21 cellular contexts compared by ENCODE assay signal in genomic region chr5:160166973-160167622, GRCh38. TPM values are rescaled to one million over a fixed set of nuclear protein-coding genes. Genes with fewer than 3 reads are reported as not detected.
A peak's percentile ranks its signal among the peaks of the same experiment; 100 is the strongest.
DNase-seq lines count a peak whose midpoint lies in the region; ATAC-seq and TF ChIP-seq lines count a peak whose summit lies in the region.
"Had no signal": no experiment of that assay in that cellular context is flagged by ENCODE, and none has a peak within 500 bp of the region (broad histone marks: within the 10 kb centered on the region; RNA-seq: fewer than 3 reads in every experiment).

No MANE protein-coding gene starts in this region.

- POLR2A ChIA-PET in A673 (lab: Charles Lee; ENCODE audit: low non-redundant PET) (interaction anchor here (0.5 to 0.7 kb wide), 2 partner anchors 9 to 40 kb away, joined by 3 to 5 read pairs; no protein-coding TSS in a partner anchor), Panc1 (lab: Charles Lee) (no interaction called here)

- peaks cover 31% of the 10 kb centered on the region for H3K4me1 ChIP-seq in A673 (ENCODE audit: insufficient read depth, low read length, poor library complexity, severe bottlenecking)
- H3K4me1 ChIP-seq in Panc1 (ENCODE audit: control insufficient read depth, insufficient read depth, low read length) = peaks cover 24% of the 10 kb centered on the region
- H3K4me1 ChIP-seq in iPS-20b (ENCODE audit: insufficient read depth, low read length) = peaks cover 37% of the 10 kb centered on the region
- H3K4me1 ChIP-seq in GM23248 (ENCODE audit: insufficient read depth) = peaks cover 37% of the 10 kb centered on the region

- H3K27me3 Mint-ChIP-seq in chondrocyte (ENCODE audit: low read depth) = no peaks in the 10 kb centered on the region

- no peaks in the 10 kb centered on the region for H3K9me2 ChIP-seq in GM23248 (ENCODE audit: insufficient read depth)

- peaks cover 45% of the 10 kb centered on the region for H3K4me1 Mint-ChIP-seq in chondrocyte (ENCODE audit: low read depth)

- in situ Hi-C loops in Panc1 (cut with HindIII; ENCODE audit: low pct_unique_long_range_greater_than_20kb, low sequenced_read_pairs) = no loop called here
- in situ Hi-C loops in GM23248 (cut with MboI) = no loop called here

- no peaks in the 10 kb centered on the region for H4K20me1 ChIP-seq in GM23248 (ENCODE audit: insufficient read depth)

- WGBS in GM23248 (ENCODE audit: low coverage in 1 of 2, low lambda C conversion rate in 2 of 2, missing lambda C conversion rate in 2 of 2), 2 experiments = 82 to 83% methylated on average over 10 of the region's 10 CpGs

- H3K36me3 ChIP-seq in A673 (ENCODE audit: insufficient read depth, low read length, poor library complexity, severe bottlenecking) (no peaks in the 10 kb centered on the region), Panc1 (ENCODE audit: control insufficient read depth, insufficient read depth, low read length) (no peaks in the 10 kb centered on the region), iPS-20b (ENCODE audit: insufficient read depth, low read depth, low read length) (no peaks in the 10 kb centered on the region), GM23248 (ENCODE audit: low read depth) (no peaks in the 10 kb centered on the region)

- intact Hi-C loops in A673 (cut with micrococcal nuclease; ENCODE audit: unreplicated experiment) = no loop called here
- intact Hi-C loops in Panc1 (cut with micrococcal nuclease; ENCODE audit: unreplicated experiment) = no loop called here

- BruUV-seq in A673 (replicated peaks; lab: Mats Ljungman, UMichigan) (no TSS peak), Panc1 (replicated peaks; lab: Mats Ljungman, UMichigan) (no TSS peak)

- H3K9me3 ChIP-seq in A673 (ENCODE audit: low read depth, low read length, poor library complexity, severe bottlenecking) (no peaks in the 10 kb centered on the region), Panc1 (ENCODE audit: control insufficient read depth, insufficient read depth, low read depth, low read length) (no peaks in the 10 kb centered on the region), iPS-20b (ENCODE audit: insufficient read depth, low read depth, low read length) (no peaks in the 10 kb centered on the region), GM23248 (ENCODE audit: low read depth) (no peaks in the 10 kb centered on the region)
- H3K9me3 ChIP-seq: body of pancreas had no signal

- H3K79me2 ChIP-seq in GM23248 (ENCODE audit: insufficient read depth) = no peaks in the 10 kb centered on the region

- H2AFZ ChIP-seq in GM23248 = no peak overlapping the region

- H3K27me3 ChIP-seq in A673 (replicated peaks; ENCODE audit: insufficient read depth, low read depth, low read length, poor library complexity) (no peaks in the 10 kb centered on the region), Panc1 (ENCODE audit: control insufficient read depth, insufficient read depth, low read length) (no peaks in the 10 kb centered on the region), iPS-20b (ENCODE audit: insufficient read depth, low read length) (no peaks in the 10 kb centered on the region), GM23248 (replicated peaks; ENCODE audit: insufficient read depth) (no peaks in the 10 kb centered on the region)
- H3K27me3 ChIP-seq: body of pancreas, dorsolateral prefrontal cortex had no signal

- DNase-seq in A673 (ENCODE audit: low spot score) = peak; percentile 75
- no peak for DNase-seq in Panc1 (ENCODE audit: low read depth, low spot score)
- no peak for DNase-seq in chondrocyte (ENCODE audit: low spot score)
- DNase-seq in NCI-H510A (lab: John Stamatoyannopoulos, UW) = no peak
- DNase-seq in GM23248 = no peak
- DNase-seq in GDM1 (lab: John Stamatoyannopoulos, UW) = no peak
- no peak for DNase-seq in activated T-cell treated with anti-CD3 and anti-CD28 coated beads, Interleukin-2, amount 50 U/mL, for 48 hours
- DNase-seq: activated CD4-positive, alpha-beta T cell treated with anti-CD3 and anti-CD28 coated beads, Interleukin-2, amount 50 U/mL, for 4 hours; activated naive CD4-positive, alpha-beta T cell treated with anti-CD3 and anti-CD28 coated beads, Interleukin-2, amount 10 ng/mL, durations not matched to agents 7 days and 5 days; body of pancreas; dorsolateral prefrontal cortex; head of caudate nucleus; kidney glomerular epithelial cell; NCI-H2227 treated with DMSO at 0.1 percent for 48 hours; NK-92 treated with Interleukin-12 subunit alpha and Interleukin-12 subunit beta, amount 100 ng/mL, for 24 hours; T-cell had no signal

- H3K9ac ChIP-seq in iPS-20b (ENCODE audit: low read depth, low read length) (peak overlapping the region; percentile 87), GM23248 (no peak overlapping the region)

- no peak overlapping the region for H3K4me2 ChIP-seq in GM23248 (ENCODE audit: unreplicated experiment)

- no peak for TF ChIP-seq CTCF in A673 (conservative IDR thresholded peaks at IDR 0.05; ENCODE audit: low read depth, low read length)
- TF ChIP-seq CTCF in Panc1 (IDR thresholded peaks at IDR 0.05) = no peak
- TF ChIP-seq CTCF in chondrocyte (IDR thresholded peaks at IDR 0.05) = no peak

- ATAC-seq in Panc1 = no peak
- ATAC-seq: body of pancreas, T-cell had no signal

- CTCF ChIA-PET in A673 (lab: Charles Lee) = no interaction called here
- CTCF ChIA-PET in Panc1 (lab: Charles Lee) = interaction anchor here (0.6 kb wide), 1 partner anchor 62 kb away, joined by 7 read pairs; no protein-coding TSS in a partner anchor

- peak overlapping the region; percentile 99 for H3K27ac Mint-ChIP-seq in chondrocyte (ENCODE audit: unreplicated experiment)
- H3K27ac Mint-ChIP-seq: activated naive CD4-positive, alpha-beta T cell treated with anti-CD3 and anti-CD28 coated beads, Interleukin-2, amount 10 ng/mL, durations not matched to agents 7 days and 5 days; mesothelial cell of epicardium; T-cell had no signal

- H3K4me3 ChIP-seq in A673 (ENCODE audit: low read depth, low read length, poor library complexity, severe bottlenecking) = no peak overlapping the region
- H3K4me3 ChIP-seq in Panc1 (ENCODE audit: low read depth in 2 of 2, low read length in 2 of 2) = no peak overlapping the region
- H3K4me3 ChIP-seq in iPS-20b (ENCODE audit: low read length) = peak overlapping the region; percentile 51
- H3K4me3 ChIP-seq in GM23248 = no peak overlapping the region
- H3K4me3 ChIP-seq: body of pancreas had no signal

- no peak overlapping the region for H3K4me3 Mint-ChIP-seq in chondrocyte (ENCODE audit: unreplicated experiment)
- H3K4me3 Mint-ChIP-seq: activated naive CD4-positive, alpha-beta T cell treated with anti-CD3 and anti-CD28 coated beads, Interleukin-2, amount 10 ng/mL, durations not matched to agents 7 days and 5 days; mesothelial cell of epicardium; neural crest cell; T-cell had no signal

- H3K36me3 Mint-ChIP-seq in chondrocyte (ENCODE audit: low read depth) = no peaks in the 10 kb centered on the region
- H3K36me3 Mint-ChIP-seq: activated naive CD4-positive, alpha-beta T cell treated with anti-CD3 and anti-CD28 coated beads, Interleukin-2, amount 10 ng/mL, durations not matched to agents 7 days and 5 days; mesothelial cell of epicardium; T-cell had no signal

- peaks cover 27% of the 10 kb centered on the region for H3F3A ChIP-seq in GM23248 (ENCODE audit: insufficient read depth)

- no peaks in the 10 kb centered on the region for H3K9me3 Mint-ChIP-seq in chondrocyte (ENCODE audit: low read depth)
- H3K9me3 Mint-ChIP-seq: activated naive CD4-positive, alpha-beta T cell treated with anti-CD3 and anti-CD28 coated beads, Interleukin-2, amount 10 ng/mL, durations not matched to agents 7 days and 5 days; mesothelial cell of epicardium; neural crest cell; T-cell had no signal

- H3K27ac ChIP-seq in A673 (ENCODE audit: low read depth, low read length, poor library complexity, severe bottlenecking) (peak overlapping the region; percentile 80), Panc1 (ENCODE audit: low read length) (peak overlapping the region; percentile 85; the same call in 1 of the 2 replicates), iPS-20b (ENCODE audit: low read length) (peak overlapping the region; percentile 97), GM23248 (no peak overlapping the region)
- H3K27ac ChIP-seq: C4-2B, RWPE1 had no signal

RNA-seq across cellular contexts. Expression of gene PWWP2A, which starts 47.8 kb away (rescaled TPM):
- total RNA-seq in A673 (2021) (16.5 and 17.7 TPM in 2 replicates), Panc1 (2021; ENCODE audit: unreplicated experiment) (22.6 TPM), chondrocyte (14.1 to 20.8 TPM (median 18.5 TPM) in 3 replicates)
- 10.4 TPM for polyA plus RNA-seq in Panc1 (2012; ENCODE audit: insufficient read length)
- total RNA-seq in GM23248 (2014; rRNA removed; shearing (Covaris generic)) = 13.0 and 13.2 TPM in 2 replicates
- polyA plus RNA-seq in GM23248 (2016; fragmentation: Nextera tagmentation; extraction: Ambion mirVana) = 5.1 and 7.8 TPM in 2 replicates
